ENCODE assay signal across 10 cellular contexts in genomic region chr2:20013061-20013721, GRCh38. TPM values are rescaled to one million over a fixed set of nuclear protein-coding genes. Genes with fewer than 3 reads are reported as not detected.
DNase-seq lines count a peak whose midpoint lies in the region; ATAC-seq and TF ChIP-seq lines count a peak whose summit lies in the region.
"Had no signal": no experiment of that assay in that cellular context is flagged by ENCODE, and none has a peak within 500 bp of the region (broad histone marks: within the 10 kb centered on the region; RNA-seq: fewer than 3 reads in every experiment).

No MANE protein-coding gene starts in this region.

- CTCF ChIA-PET in MCF 10A (lab: Yijun Ruan, JAX) = interaction anchor here (0.6 to 6.7 kb wide), 12 partner anchors 16 to 190 kb away, joined by 3 to 205 read pairs (median 25); partner anchors contain the start of gene LAPTM4A

- H3K27me3 ChIP-seq in layer of hippocampus (ENCODE audit: control insufficient read depth, insufficient read depth, low read length) = no peaks in the 10 kb centered on the region
- H3K27me3 ChIP-seq in suprapubic skin = peaks cover 21% of the 10 kb centered on the region

- H3K9me3 Mint-ChIP-seq in MCF 10A (ENCODE audit: unreplicated experiment) = peaks cover 7% of the 10 kb centered on the region

- 59% methylated on average over 15 of the region's 15 CpGs for WGBS in suprapubic skin

- intact Hi-C loops in MCF 10A (cut with micrococcal nuclease) = no loop called here

- ATAC-seq in GM19035 (IDR thresholded peaks at IDR 0.05; ENCODE audit: unreplicated experiment) (no peak), GM21786 (IDR thresholded peaks at IDR 0.05; ENCODE audit: unreplicated experiment) (no peak), GM18519 (IDR thresholded peaks at IDR 0.05; ENCODE audit: low FRiP score, unreplicated experiment) (no peak)

- peak; percentile 21 for DNase-seq in NCI-H345 treated with DMSO at 0.1 percent for 48 hours (lab: John Stamatoyannopoulos, UW; ENCODE audit: unreplicated experiment)
- DNase-seq in NCI-H345 (lab: John Stamatoyannopoulos, UW) = no peak
- no peak for DNase-seq in MCF 10A (ENCODE audit: unreplicated experiment)
- DNase-seq in suprapubic skin (ENCODE audit: low spot score in 2 of 2) = no peak
- DNase-seq: stimulated activated CD4-positive, alpha-beta T cell treated with anti-CD3 and anti-CD28 coated beads, Interleukin-4, amount 100 ng/mL, for 1 hour had no signal

- POLR2A ChIA-PET in MCF 10A (lab: Yijun Ruan, JAX) = interaction anchor here (0.6 to 4.1 kb wide), 3 partner anchors 23 to 212 kb away, joined by 4 to 49 read pairs (median 7); partner anchors contain the start of genes LAPTM4A and WDR35

- H3K4me1 ChIP-seq in suprapubic skin = peaks cover 13% of the 10 kb centered on the region

- H3K27ac ChIP-seq in layer of hippocampus (ENCODE audit: low read depth, low read length) (peak overlapping the region; percentile 33), suprapubic skin (peak overlapping the region; percentile 79)

- H3K27ac Mint-ChIP-seq in MCF 10A (ENCODE audit: low read depth, unreplicated experiment) = no peak overlapping the region

- no peaks in the 10 kb centered on the region for H3K36me3 Mint-ChIP-seq in MCF 10A (ENCODE audit: insufficient read depth, unreplicated experiment)

- BruUV-seq in MCF 10A (replicated peaks; lab: Mats Ljungman, UMichigan) = no TSS peak

- TF ChIP-seq CTCF in MCF 10A (IDR thresholded peaks at IDR 0.05; ENCODE audit: unreplicated experiment) (no peak), suprapubic skin (IDR thresholded peaks at IDR 0.05) (no peak)

- TF ChIP-seq EP300 in suprapubic skin (IDR thresholded peaks at IDR 0.05) = no peak

- peak overlapping the region; percentile 52 for H3K4me3 Mint-ChIP-seq in MCF 10A (ENCODE audit: unreplicated experiment)

- no peaks in the 10 kb centered on the region for H3K27me3 Mint-ChIP-seq in MCF 10A (ENCODE audit: insufficient read depth, unreplicated experiment)

- H3K36me3 ChIP-seq in suprapubic skin = no peaks in the 10 kb centered on the region

- H3K9me3 ChIP-seq in suprapubic skin = no peaks in the 10 kb centered on the region

- no peaks in the 10 kb centered on the region for H3K4me1 Mint-ChIP-seq in MCF 10A (ENCODE audit: insufficient read depth, unreplicated experiment)

- peak overlapping the region; percentile 55 for H3K4me3 ChIP-seq in suprapubic skin

- TF ChIP-seq POLR2A in suprapubic skin (IDR thresholded peaks at IDR 0.05) = no peak

RNA-seq across cellular contexts. Expression of gene MATN3, which starts 0.7 kb away (rescaled TPM):
- 0.83 and 0.98 TPM in 2 replicates for total RNA-seq in MCF 10A (2022)
- under 1 TPM; 0.34 to 0.76 (median 0.60) TPM for total RNA-seq in suprapubic skin
- total RNA-seq: activated CD8-positive, alpha-beta memory T cell treated with anti-CD3 and anti-CD28 coated beads for 36 hours had no signal

RNA-seq across cellular contexts. Expression of gene WDR35, which starts 23.3 kb away (rescaled TPM):
- total RNA-seq in MCF 10A (2022) (13.2 and 17.5 TPM in 2 replicates), suprapubic skin (10 to 100 TPM in 2 of 4 donors, 1 to 10 TPM in 2; 2.9 to 10.9 (median 6.9) TPM)

RNA-seq across cellular contexts. Expression of gene LAPTM4A, which starts 38.2 kb away (rescaled TPM):
- total RNA-seq in MCF 10A (2022) (145 and 160 TPM in 2 replicates), suprapubic skin (100 to 1,000 TPM in 3 of 4 donors, 10 to 100 TPM in 1; 88.8 to 159 (median 128) TPM)
